In the genomic region with DNA sequence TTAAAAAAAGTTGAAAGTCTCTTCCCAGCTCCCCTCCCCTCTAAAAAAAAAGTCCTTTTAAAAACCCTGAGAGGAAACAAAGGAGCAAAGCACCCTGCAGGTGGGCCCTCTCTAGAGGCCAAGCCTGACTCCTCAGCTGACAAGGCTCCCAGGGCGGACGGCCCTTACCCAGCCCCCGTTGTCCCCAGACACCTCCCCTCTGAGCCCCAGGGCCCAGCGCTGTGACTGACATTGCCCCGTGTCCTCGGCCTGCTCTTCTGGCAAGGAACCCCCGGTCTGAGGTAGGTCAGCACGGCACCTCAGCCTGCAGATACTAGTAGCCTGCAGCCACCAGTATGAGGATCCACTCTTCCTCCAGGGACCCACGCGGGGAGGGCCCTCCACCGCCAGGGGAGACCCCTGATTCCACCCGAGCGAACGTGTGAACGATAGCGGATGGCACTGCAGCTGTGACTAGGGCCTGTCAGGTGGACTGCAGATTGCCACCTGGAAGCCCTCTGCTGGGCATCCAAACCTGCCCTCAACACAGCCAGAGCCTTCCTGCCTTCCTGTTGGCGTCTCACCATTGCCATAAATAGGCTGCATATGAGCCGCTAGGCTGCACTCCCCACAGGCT, we compare ENCODE assay signal across 26 cellular contexts. TPM values are rescaled to one million over a fixed set of nuclear protein-coding genes. Genes with fewer than 3 reads are reported as not detected.
"Had no signal": no experiment of that assay in that cellular context is flagged by ENCODE, and none has a peak within 500 bp of the region (broad histone marks: within the 10 kb centered on the region; RNA-seq: fewer than 3 reads in every experiment).

No MANE protein-coding gene starts in this region.

- H3K4me1 Mint-ChIP-seq: activated CD4-positive, alpha-beta T cell treated with anti-CD3 and anti-CD28 coated beads, Interleukin-2, amount 10 ng/mL, durations not matched to agents 7 days and 5 days; T-cell had no signal

- H3K27me3 Mint-ChIP-seq: activated CD4-positive, alpha-beta memory T cell treated with anti-CD3 and anti-CD28 coated beads for 36 hours; activated CD4-positive, alpha-beta T cell treated with anti-CD3 and anti-CD28 coated beads, Interleukin-2, amount 10 ng/mL, durations not matched to agents 7 days and 5 days; activated naive CD8-positive, alpha-beta T cell; T-cell had no signal

- H3K27me3 ChIP-seq: brain microvascular endothelial cell had no signal

- H3K27ac ChIP-seq: brain microvascular endothelial cell, cardiac muscle cell, SK-N-MC had no signal

- H3K9me3 Mint-ChIP-seq: activated CD4-positive, alpha-beta memory T cell treated with anti-CD3 and anti-CD28 coated beads for 36 hours; activated CD4-positive, alpha-beta T cell treated with anti-CD3 and anti-CD28 coated beads, Interleukin-2, amount 10 ng/mL, durations not matched to agents 7 days and 5 days; activated naive CD4-positive, alpha-beta T cell treated with anti-CD3 and anti-CD28 coated beads for 36 hours; activated T-cell treated with anti-CD3 and anti-CD28 coated beads, Interleukin-2, amount 50 U/mL, for 4 hours; T-cell had no signal

- H3K36me3 ChIP-seq: brain microvascular endothelial cell, cardiac muscle cell had no signal

- H3K27ac Mint-ChIP-seq: activated CD4-positive, alpha-beta memory T cell treated with anti-CD3 and anti-CD28 coated beads for 36 hours; activated CD4-positive, alpha-beta T cell treated with anti-CD3 and anti-CD28 coated beads, Interleukin-2, amount 10 ng/mL, durations not matched to agents 7 days and 5 days; activated naive CD4-positive, alpha-beta T cell treated with anti-CD3 and anti-CD28 coated beads for 36 hours; activated naive CD8-positive, alpha-beta T cell; T-cell had no signal

- H3K4me3 Mint-ChIP-seq: activated CD4-positive, alpha-beta memory T cell treated with anti-CD3 and anti-CD28 coated beads for 36 hours; activated CD4-positive, alpha-beta T cell treated with anti-CD3 and anti-CD28 coated beads, Interleukin-2, amount 10 ng/mL, durations not matched to agents 7 days and 5 days; activated naive CD4-positive, alpha-beta T cell treated with anti-CD3 and anti-CD28 coated beads for 36 hours; activated naive CD8-positive, alpha-beta T cell; activated T-cell treated with anti-CD3 and anti-CD28 coated beads, Interleukin-2, amount 50 U/mL, for 4 hours; T-cell had no signal

- H3K4me3 ChIP-seq: cardiac muscle cell, SK-N-MC had no signal

- DNase-seq: activated CD4-positive, alpha-beta memory T cell treated with anti-CD3 and anti-CD28 coated beads for 36 hours; activated CD4-positive, alpha-beta T cell treated with anti-CD3 and anti-CD28 coated beads, Interleukin-2, amount 10 ng/mL, durations not matched to agents 7 days and 5 days; activated CD4-positive, CD25-positive, alpha-beta regulatory T cell; activated CD8-positive, alpha-beta memory T cell treated with anti-CD3 and anti-CD28 coated beads for 24 hours; activated effector memory CD4-positive, alpha-beta T cell treated with anti-CD3 and anti-CD28 coated beads, Interleukin-2, amount 50 U/mL, for 16 hours; activated naive CD4-positive, alpha-beta T cell treated with anti-CD3 and anti-CD28 coated beads for 36 hours; activated T-cell treated with anti-CD3 and anti-CD28 coated beads, Interleukin-2, amount 50 U/mL, for 4 hours; amygdala; brain microvascular endothelial cell; Karpas-422; NCI-H1105 treated with DMSO at 0.1 percent for 48 hours; NCI-H1436 treated with DMSO at 0.1 percent for 48 hours; NCI-H187; NCI-H2171; NCI-H2227 treated with DMSO at 0.1 percent for 48 hours; NCI-H446 treated with DMSO at 0.1 percent for 48 hours; NCI-H524 treated with DMSO at 0.1 percent for 48 hours; NCI-H774; OCI-M1; RPMI8226; T-cell; T-helper 2 cell; T1000 had no signal

- H3K36me3 Mint-ChIP-seq: activated CD4-positive, alpha-beta memory T cell treated with anti-CD3 and anti-CD28 coated beads for 36 hours had no signal

RNA-seq across cellular contexts. Expression of a gene that starts 34.2 kb away (rescaled TPM):
- total RNA-seq: activated CD4-positive, alpha-beta T cell treated with anti-CD3 and anti-CD28 coated beads, Interleukin-2, amount 10 ng/mL, durations not matched to agents 7 days and 5 days; activated naive CD4-positive, alpha-beta T cell treated with anti-CD3 and anti-CD28 coated beads for 36 hours had no signal
